1 cellular context compared by ENCODE assay signal in genomic region chr15:57422113-57422754, GRCh38.
TF ChIP-seq lines count a peak whose summit lies in the region.

No MANE protein-coding gene starts in this region.

TF ChIP-seq in SK-N-SH treated with all-trans-retinoic acid at 6 μM for 48 hours, 23 proteins besides CTCF, POLR2A, EP300 and RAD21 (continued from another document):
- TF ChIP-seq CSRNP3 (CRISPR knock-in tag; IDR thresholded peaks at IDR 0.05) (no peak), CSDC2 (CRISPR knock-in tag; IDR thresholded peaks at IDR 0.05) (no peak), TCF4 (CRISPR knock-in tag; IDR thresholded peaks at IDR 0.05; ENCODE audit: borderline replicate concordance) (no peak)
